Comparison of ENCODE assay signal across 1 cellular context in the genomic region with DNA sequence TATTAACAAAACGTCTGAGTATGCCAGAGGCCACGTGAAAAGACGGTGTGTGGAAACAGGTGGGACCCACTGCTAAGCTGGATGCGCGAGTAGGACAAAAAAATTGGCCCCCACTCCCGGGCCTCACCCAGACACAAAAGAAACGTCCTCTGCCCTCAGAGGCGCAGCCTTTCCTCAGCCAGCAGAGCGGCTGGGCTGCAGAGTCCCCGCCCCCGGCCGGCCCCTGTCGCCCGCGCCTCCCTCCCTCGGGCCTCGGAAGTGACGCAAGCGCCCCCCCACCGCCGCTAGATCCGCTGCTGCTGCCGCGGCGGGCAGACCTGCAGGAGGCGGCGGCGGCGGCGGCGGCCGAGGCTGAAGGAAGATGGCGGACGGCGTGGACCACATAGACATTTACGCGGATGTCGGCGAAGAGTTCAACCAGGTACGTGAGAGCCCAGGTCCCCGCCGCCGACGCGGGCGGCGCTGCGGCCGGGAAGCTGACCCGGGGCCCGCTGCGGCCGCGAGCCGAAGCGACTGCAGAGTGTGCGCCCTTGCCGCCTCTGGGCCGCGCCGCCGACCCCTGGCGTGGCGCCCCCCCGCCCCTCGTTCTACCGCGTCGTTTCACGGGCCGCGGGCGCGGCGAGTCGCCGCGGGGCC.
TF ChIP-seq lines count a peak whose summit lies in the region.

A gene with protein sequence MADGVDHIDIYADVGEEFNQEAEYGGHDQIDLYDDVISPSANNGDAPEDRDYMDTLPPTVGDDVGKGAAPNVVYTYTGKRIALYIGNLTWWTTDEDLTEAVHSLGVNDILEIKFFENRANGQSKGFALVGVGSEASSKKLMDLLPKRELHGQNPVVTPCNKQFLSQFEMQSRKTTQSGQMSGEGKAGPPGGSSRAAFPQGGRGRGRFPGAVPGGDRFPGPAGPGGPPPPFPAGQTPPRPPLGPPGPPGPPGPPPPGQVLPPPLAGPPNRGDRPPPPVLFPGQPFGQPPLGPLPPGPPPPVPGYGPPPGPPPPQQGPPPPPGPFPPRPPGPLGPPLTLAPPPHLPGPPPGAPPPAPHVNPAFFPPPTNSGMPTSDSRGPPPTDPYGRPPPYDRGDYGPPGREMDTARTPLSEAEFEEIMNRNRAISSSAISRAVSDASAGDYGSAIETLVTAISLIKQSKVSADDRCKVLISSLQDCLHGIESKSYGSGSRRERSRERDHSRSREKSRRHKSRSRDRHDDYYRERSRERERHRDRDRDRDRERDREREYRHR (plus strand): TSS at position 284 of the 636 bp plus-strand sequence. CDS start 78 bp downstream, at position 362.

TF ChIP-seq in GM12878, 131 proteins besides CTCF, POLR2A, EP300 and RAD21 (continued from another document):
- TF ChIP-seq, protein P1, sequence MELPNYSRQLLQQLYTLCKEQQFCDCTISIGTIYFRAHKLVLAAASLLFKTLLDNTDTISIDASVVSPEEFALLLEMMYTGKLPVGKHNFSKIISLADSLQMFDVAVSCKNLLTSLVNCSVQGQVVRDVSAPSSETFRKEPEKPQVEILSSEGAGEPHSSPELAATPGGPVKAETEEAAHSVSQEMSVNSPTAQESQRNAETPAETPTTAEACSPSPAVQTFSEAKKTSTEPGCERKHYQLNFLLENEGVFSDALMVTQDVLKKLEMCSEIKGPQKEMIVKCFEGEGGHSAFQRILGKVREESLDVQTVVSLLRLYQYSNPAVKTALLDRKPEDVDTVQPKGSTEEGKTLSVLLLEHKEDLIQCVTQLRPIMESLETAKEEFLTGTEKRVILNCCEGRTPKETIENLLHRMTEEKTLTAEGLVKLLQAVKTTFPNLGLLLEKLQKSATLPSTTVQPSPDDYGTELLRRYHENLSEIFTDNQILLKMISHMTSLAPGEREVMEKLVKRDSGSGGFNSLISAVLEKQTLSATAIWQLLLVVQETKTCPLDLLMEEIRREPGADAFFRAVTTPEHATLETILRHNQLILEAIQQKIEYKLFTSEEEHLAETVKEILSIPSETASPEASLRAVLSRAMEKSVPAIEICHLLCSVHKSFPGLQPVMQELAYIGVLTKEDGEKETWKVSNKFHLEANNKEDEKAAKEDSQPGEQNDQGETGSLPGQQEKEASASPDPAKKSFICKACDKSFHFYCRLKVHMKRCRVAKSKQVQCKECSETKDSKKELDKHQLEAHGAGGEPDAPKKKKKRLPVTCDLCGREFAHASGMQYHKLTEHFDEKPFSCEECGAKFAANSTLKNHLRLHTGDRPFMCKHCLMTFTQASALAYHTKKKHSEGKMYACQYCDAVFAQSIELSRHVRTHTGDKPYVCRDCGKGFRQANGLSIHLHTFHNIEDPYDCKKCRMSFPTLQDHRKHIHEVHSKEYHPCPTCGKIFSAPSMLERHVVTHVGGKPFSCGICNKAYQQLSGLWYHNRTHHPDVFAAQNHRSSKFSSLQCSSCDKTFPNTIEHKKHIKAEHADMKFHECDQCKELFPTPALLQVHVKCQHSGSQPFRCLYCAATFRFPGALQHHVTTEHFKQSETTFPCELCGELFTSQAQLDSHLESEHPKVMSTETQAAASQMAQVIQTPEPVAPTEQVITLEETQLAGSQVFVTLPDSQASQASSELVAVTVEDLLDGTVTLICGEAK (IDR thresholded peaks at IDR 0.05; ENCODE audit: borderline replicate concordance): 0 out of 2 replicates have a peak, but pooled peaks have one; percentile 23
- TF ChIP-seq CREM (IDR thresholded peaks at IDR 0.05; ENCODE audit: low read depth): peak; percentile 90; the same call in 1 of the 2 replicates
- 0 out of 2 replicates have a peak, but pooled peaks have one; percentile 45 for TF ChIP-seq ASH2L (IDR thresholded peaks at IDR 0.05; ENCODE audit: borderline replicate concordance, low read depth)
- TF ChIP-seq ZSCAN29 (IDR thresholded peaks at IDR 0.05): peak; percentile 54; the same call in 1 of the 2 replicates
- TF ChIP-seq ETV6 (conservative IDR thresholded peaks at IDR 0.05 in 1 of 2, IDR thresholded peaks at IDR 0.05 in 1 of 2; ENCODE audit: borderline replicate concordance in 1 of 2, low read depth in 1 of 2): no peak
- TF ChIP-seq EGR1 (IDR thresholded peaks at IDR 0.05; ENCODE audit: borderline replicate concordance in 1 of 2, low read depth in 2 of 2, low read length in 2 of 2): peak in 1 of 2 experiments; percentile 61; a peak in 1 of 3 replicates
- TF ChIP-seq, protein P2, sequence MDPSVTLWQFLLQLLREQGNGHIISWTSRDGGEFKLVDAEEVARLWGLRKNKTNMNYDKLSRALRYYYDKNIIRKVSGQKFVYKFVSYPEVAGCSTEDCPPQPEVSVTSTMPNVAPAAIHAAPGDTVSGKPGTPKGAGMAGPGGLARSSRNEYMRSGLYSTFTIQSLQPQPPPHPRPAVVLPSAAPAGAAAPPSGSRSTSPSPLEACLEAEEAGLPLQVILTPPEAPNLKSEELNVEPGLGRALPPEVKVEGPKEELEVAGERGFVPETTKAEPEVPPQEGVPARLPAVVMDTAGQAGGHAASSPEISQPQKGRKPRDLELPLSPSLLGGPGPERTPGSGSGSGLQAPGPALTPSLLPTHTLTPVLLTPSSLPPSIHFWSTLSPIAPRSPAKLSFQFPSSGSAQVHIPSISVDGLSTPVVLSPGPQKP (IDR thresholded peaks at IDR 0.05; ENCODE audit: low read depth, low read length): peak; percentile 61; the same call in 1 of the 2 replicates
- TF ChIP-seq RELA (IDR thresholded peaks at IDR 0.05; ENCODE audit: borderline replicate concordance, partially characterized antibody): peak; percentile 32
- TF ChIP-seq FOXM1 (IDR thresholded peaks at IDR 0.05; ENCODE audit: low read depth, low read length): no peak
- TF ChIP-seq GABPA (IDR thresholded peaks at IDR 0.05; ENCODE audit: low read depth): peak; percentile 74
- TF ChIP-seq MLLT1 (IDR thresholded peaks at IDR 0.05): 0 out of 2 replicates have a peak, but pooled peaks have one; percentile 36
- TF ChIP-seq YY1 (IDR thresholded peaks at IDR 0.05; ENCODE audit: low read depth, low read length): peak; percentile 91
- peak; percentile 10 for TF ChIP-seq MEF2B (IDR thresholded peaks at IDR 0.05; ENCODE audit: partially characterized antibody, poor library complexity, severe bottlenecking)
- TF ChIP-seq POLR2AphosphoS5 (IDR thresholded peaks at IDR 0.05; ENCODE audit: low read length): peak; percentile 82
- TF ChIP-seq, protein P3, sequence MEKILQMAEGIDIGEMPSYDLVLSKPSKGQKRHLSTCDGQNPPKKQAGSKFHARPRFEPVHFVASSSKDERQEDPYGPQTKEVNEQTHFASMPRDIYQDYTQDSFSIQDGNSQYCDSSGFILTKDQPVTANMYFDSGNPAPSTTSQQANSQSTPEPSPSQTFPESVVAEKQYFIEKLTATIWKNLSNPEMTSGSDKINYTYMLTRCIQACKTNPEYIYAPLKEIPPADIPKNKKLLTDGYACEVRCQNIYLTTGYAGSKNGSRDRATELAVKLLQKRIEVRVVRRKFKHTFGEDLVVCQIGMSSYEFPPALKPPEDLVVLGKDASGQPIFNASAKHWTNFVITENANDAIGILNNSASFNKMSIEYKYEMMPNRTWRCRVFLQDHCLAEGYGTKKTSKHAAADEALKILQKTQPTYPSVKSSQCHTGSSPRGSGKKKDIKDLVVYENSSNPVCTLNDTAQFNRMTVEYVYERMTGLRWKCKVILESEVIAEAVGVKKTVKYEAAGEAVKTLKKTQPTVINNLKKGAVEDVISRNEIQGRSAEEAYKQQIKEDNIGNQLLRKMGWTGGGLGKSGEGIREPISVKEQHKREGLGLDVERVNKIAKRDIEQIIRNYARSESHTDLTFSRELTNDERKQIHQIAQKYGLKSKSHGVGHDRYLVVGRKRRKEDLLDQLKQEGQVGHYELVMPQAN (conservative IDR thresholded peaks at IDR 0.05): peak; percentile 55; the same call in 1 of the 2 replicates
- TF ChIP-seq NR2F1 (conservative IDR thresholded peaks at IDR 0.05): peak; percentile 49; the same call in 1 of the 2 replicates
- 0 out of 2 replicates have a peak, but pooled peaks have one; percentile 23 for TF ChIP-seq RB1 (IDR thresholded peaks at IDR 0.05; ENCODE audit: borderline replicate concordance)
- no peak for TF ChIP-seq ZZZ3 (IDR thresholded peaks at IDR 0.05; ENCODE audit: control insufficient read depth, insufficient read length, low read depth)
- 0 out of 2 replicates have a peak, but pooled peaks have one; percentile 71 for TF ChIP-seq NBN (IDR thresholded peaks at IDR 0.05)
- TF ChIP-seq GATAD2B (conservative IDR thresholded peaks at IDR 0.05; ENCODE audit: low read depth): peak; percentile 87; the same call in 1 of the 2 replicates
